In genomic region chr22:23180893-23181762, GRCh38 we compare ENCODE assay signal across 8 cellular contexts. TPM values are rescaled to one million over a fixed set of nuclear protein-coding genes. Genes with fewer than 3 reads are reported as not detected.
DNase-seq lines count a peak whose midpoint lies in the region; ATAC-seq and TF ChIP-seq lines count a peak whose summit lies in the region.

No MANE protein-coding gene starts in this region.

- H3K27me3 ChIP-seq in right atrium auricular region = no peaks in the 10 kb centered on the region

- H3K27ac ChIP-seq in right atrium auricular region (peak overlapping the region; percentile 25 to 57), skin epidermis (peak overlapping the region in 20 of 21 experiments; percentile 34 to 86 (median 72))

- in situ Hi-C loops in ACHN (cut with HindIII; ENCODE audit: low pct_ligation_motif_present, low pct_unique_long_range_greater_than_20kb, low sequenced_read_pairs) = no loop called here

- POLR2A ChIA-PET in HEK293T (lab: Yijun Ruan, JAX) = interaction anchor here (0.7 kb wide), 1 partner anchor 101 kb away, joined by 6 read pairs; no protein-coding TSS in a partner anchor

- peak in 1 of 2 donors; percentile 10 for ATAC-seq in activated T-cell treated with anti-CD3 and anti-CD28 coated beads, Interleukin-2, amount 50 U/mL, for 72 hours (replicated peaks in 1 of 2)
- no peak for ATAC-seq in HG03571 (IDR thresholded peaks at IDR 0.05; ENCODE audit: unreplicated experiment)

- H3K4me1 Mint-ChIP-seq in activated T-cell treated with anti-CD3 and anti-CD28 coated beads, Interleukin-2, amount 50 U/mL, for 72 hours (ENCODE audit: low read depth) = peaks cover 68% of the 10 kb centered on the region

- CTCF ChIA-PET in HEK293T (lab: Yijun Ruan, JAX) = interaction anchor here (0.6 to 1.5 kb wide), 5 partner anchors 101 to 205 kb away, joined by 3 to 6 read pairs (median 3); no protein-coding TSS in a partner anchor

- peaks cover 2 to 8% of the 10 kb centered on the region in 2 donors for H3K36me3 Mint-ChIP-seq in activated T-cell treated with anti-CD3 and anti-CD28 coated beads, Interleukin-2, amount 50 U/mL, for 72 hours (ENCODE audit: insufficient read depth in 2 of 2)

- H3K4me3 ChIP-seq in right atrium auricular region (peak overlapping the region; percentile 67 to 70), skin epidermis (peak overlapping the region; percentile 41 to 63 (median 55))

- peaks cover 0 to 57% of the 10 kb centered on the region in 2 donors for H3K4me1 ChIP-seq in right atrium auricular region

- no peaks in the 10 kb centered on the region for H3K36me3 ChIP-seq in right atrium auricular region

- H3K27ac Mint-ChIP-seq in activated T-cell treated with anti-CD3 and anti-CD28 coated beads, Interleukin-2, amount 50 U/mL, for 72 hours = no peak overlapping the region

- H3K4me3 Mint-ChIP-seq in activated T-cell treated with anti-CD3 and anti-CD28 coated beads, Interleukin-2, amount 50 U/mL, for 72 hours = peak overlapping the region; percentile 92

- TF ChIP-seq CTCF in right atrium auricular region (IDR thresholded peaks at IDR 0.05) = no peak

- DNase-seq in ACHN (peak; percentile 16), HEK293T (ENCODE audit: extremely low spot score) (no peak), right atrium auricular region (ENCODE audit: low spot score) (no peak), DMS114 treated with DMSO at 0.1 percent for 48 hours (lab: John Stamatoyannopoulos, UW; ENCODE audit: unreplicated experiment) (no peak), NOMO-1 treated with DMSO at 0.1 percent for 48 hours (lab: John Stamatoyannopoulos, UW; ENCODE audit: unreplicated experiment) (no peak)
- peak; percentile 27 to 50 for DNase-seq in activated T-cell treated with anti-CD3 and anti-CD28 coated beads, Interleukin-2, amount 50 U/mL, for 72 hours

- no peaks in the 10 kb centered on the region for H3K9me3 Mint-ChIP-seq in activated T-cell treated with anti-CD3 and anti-CD28 coated beads, Interleukin-2, amount 50 U/mL, for 72 hours

- peaks cover 0 to 7% of the 10 kb centered on the region in 2 donors for H3K9me3 ChIP-seq in right atrium auricular region

- H3K27me3 Mint-ChIP-seq in activated T-cell treated with anti-CD3 and anti-CD28 coated beads, Interleukin-2, amount 50 U/mL, for 72 hours (ENCODE audit: low read depth) = no peaks in the 10 kb centered on the region

TF ChIP-seq in HEK293T, 16 proteins besides CTCF, POLR2A, EP300 and RAD21:
- no peak for TF ChIP-seq NFRKB (IDR thresholded peaks at IDR 0.05)
- TF ChIP-seq SUZ12 (IDR thresholded peaks at IDR 0.05) = no peak
- no peak for TF ChIP-seq HDGF (IDR thresholded peaks at IDR 0.05; ENCODE audit: borderline replicate concordance)
- peak; percentile 9; the same call in 1 of the 2 replicates for TF ChIP-seq L3MBTL2 (conservative IDR thresholded peaks at IDR 0.05)
TF ChIP-seq in HEK293T: peak in this region for 1.

RNA-seq across cellular contexts. Expression of gene BCR, which starts 0.8 kb away (rescaled TPM):
- 10 to 100 TPM; 40.3 to 50.0 TPM for total RNA-seq in activated T-cell treated with anti-CD3 and anti-CD28 coated beads, Interleukin-2, amount 50 U/mL, for 72 hours
- total RNA-seq in right atrium auricular region = 10 to 100 TPM; 27.0 to 41.3 TPM

RNA-seq across cellular contexts. Expression of gene RAB36, which starts 35.9 kb away (rescaled TPM):
- total RNA-seq in activated T-cell treated with anti-CD3 and anti-CD28 coated beads, Interleukin-2, amount 50 U/mL, for 72 hours = under 1 TPM; 0.14 to 0.19 TPM
- total RNA-seq in right atrium auricular region = 1 to 10 TPM in 1 of 2 donors, under 1 TPM in 1; 0.59 to 2.0 TPM

RNA-seq across cellular contexts. Expression of gene RSPH14, which starts 39.3 kb away (rescaled TPM):
- total RNA-seq in activated T-cell treated with anti-CD3 and anti-CD28 coated beads, Interleukin-2, amount 50 U/mL, for 72 hours = 1 to 10 TPM in 1 of 2 donors, under 1 TPM in 1; 0.79 to 1.4 TPM
- total RNA-seq in right atrium auricular region = not detected

Comparison
In these comparisons a context has a peak if more than half of its experiments do, and no peak if none do; other contexts are left out.
1. DNase-seq: peak in ACHN (single experiment) and activated T-cell treated with anti-CD3 and anti-CD28 coated beads, Interleukin-2, amount 50 U/mL, for 72 hours (2 of 2); none in HEK293T (single experiment), right atrium auricular region (single experiment), DMS114 treated with DMSO at 0.1 percent for 48 hours (single experiment) and NOMO-1 treated with DMSO at 0.1 percent for 48 hours (single experiment).